ENCODE assay signal across 16 cellular contexts in the genomic region with DNA sequence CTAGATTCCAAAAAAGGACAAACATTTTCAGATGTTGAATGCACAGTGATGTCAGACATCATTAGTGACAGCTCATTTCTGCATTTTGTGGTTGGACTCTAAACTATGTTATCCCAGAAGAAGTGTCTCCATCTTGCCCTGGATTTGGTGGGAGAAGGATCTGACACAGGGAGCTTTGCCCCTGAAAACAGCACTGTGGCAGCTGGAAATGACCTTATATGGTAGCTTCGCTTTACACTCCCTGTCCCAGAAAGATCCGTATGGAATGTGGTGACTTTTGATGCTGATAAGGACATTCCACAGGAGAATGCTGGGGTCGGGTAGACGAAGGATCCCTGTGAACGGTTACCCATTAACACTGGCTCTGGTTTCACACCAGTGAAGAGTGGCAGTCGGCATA.
DNase-seq lines count a peak whose midpoint lies in the region; TF ChIP-seq lines count a peak whose summit lies in the region.
"Had no signal": no experiment of that assay in that cellular context is flagged by ENCODE, and none has a peak within 500 bp of the region (broad histone marks: within the 10 kb centered on the region; RNA-seq: fewer than 3 reads in every experiment).

No MANE protein-coding gene starts in this region.

- TF ChIP-seq CTCF in Caco-2 (IDR thresholded peaks at IDR 0.05; ENCODE audit: insufficient read depth in 1 of 2, low read depth in 1 of 2, low read length in 1 of 2, severe bottlenecking in 1 of 2, unreplicated experiment in 1 of 2) (no peak), fibroblast of lung (conservative IDR thresholded peaks at IDR 0.05 in 1 of 2, IDR thresholded peaks at IDR 0.05 in 1 of 2; ENCODE audit: low read depth in 1 of 2, low read length in 2 of 2) (no peak), mesothelial cell of epicardium (IDR thresholded peaks at IDR 0.05; ENCODE audit: unreplicated experiment) (no peak), breast epithelium (IDR thresholded peaks at IDR 0.05) (no peak)

- H3K27ac ChIP-seq in fibroblast of lung (ENCODE audit: insufficient read depth, low read length) (no peak overlapping the region), breast epithelium (no peak overlapping the region)
- H3K27ac ChIP-seq: heart right ventricle, uterus had no signal

- intact Hi-C loops in Caco-2 (cut with micrococcal nuclease; ENCODE audit: unreplicated experiment): loop anchor here (1.0 kb wide), 1 partner anchor 25 kb away; no protein-coding TSS in a partner anchor
- intact Hi-C loops in activated naive CD4-positive, alpha-beta T cell treated with anti-CD3 and anti-CD28 coated beads for 36 hours (cut with micrococcal nuclease): no loop called here
- intact Hi-C loops in breast epithelium (cut with DNase I; ENCODE audit: low total_unique reads): no loop called here

- no peak overlapping the region for H3K4me2 ChIP-seq in fibroblast of lung (ENCODE audit: extremely low read depth, insufficient read depth, low read length)

- H2AFZ ChIP-seq in fibroblast of lung (ENCODE audit: low read length): peak overlapping the region; percentile 4

- H3K4me3 ChIP-seq in Caco-2 (ENCODE audit: low read depth, low read length): no peak overlapping the region
- H3K4me3 ChIP-seq in fibroblast of lung (replicated peaks in 1 of 4; ENCODE audit: control extremely low read depth in 1 of 4, insufficient read depth in 1 of 4, low read depth in 3 of 4, low read length in 4 of 4): no peak overlapping the region
- no peak overlapping the region for H3K4me3 ChIP-seq in breast epithelium
- H3K4me3 ChIP-seq: heart right ventricle, uterus had no signal

- CTCF ChIA-PET in Caco-2 (lab: Charles Lee): interaction anchor here (0.7 to 1.5 kb wide), 5 partner anchors 26 to 87 kb away, joined by 3 to 9 read pairs (median 4); a partner anchor contains a TSS
- CTCF ChIA-PET in activated naive CD4-positive, alpha-beta T cell treated with anti-CD3 and anti-CD28 coated beads for 36 hours (lab: Charles Lee): no interaction called here
- CTCF ChIA-PET in activated CD4-positive, alpha-beta memory T cell treated with anti-CD3 and anti-CD28 coated beads, Interleukin-2, amount 10 ng/mL, durations not matched to agents 7 days and 5 days (lab: Charles Lee): no interaction called here

- H3K9me3 ChIP-seq in Caco-2: peaks cover 12% of the 10 kb centered on the region; the same call in 1 of the 2 replicates
- H3K9me3 ChIP-seq in fibroblast of lung (ENCODE audit: control insufficient read depth, insufficient read depth, low read depth, low read length): no peaks in the 10 kb centered on the region
- H3K9me3 ChIP-seq in breast epithelium: no peaks in the 10 kb centered on the region
- H3K9me3 ChIP-seq: heart right ventricle, uterus had no signal

- no peaks in the 10 kb centered on the region for H4K20me1 ChIP-seq in fibroblast of lung (ENCODE audit: control insufficient read depth, extremely low read depth, insufficient read depth, low read length)

- no peaks in the 10 kb centered on the region for H3K27me3 ChIP-seq in Caco-2 (replicated peaks; ENCODE audit: control insufficient read depth, insufficient read depth, low read length)
- H3K27me3 ChIP-seq in fibroblast of lung (ENCODE audit: control insufficient read depth, insufficient read depth, low read length): no peaks in the 10 kb centered on the region
- no peaks in the 10 kb centered on the region for H3K27me3 ChIP-seq in breast epithelium
- H3K27me3 ChIP-seq: uterus had no signal

- H3K4me3 Mint-ChIP-seq in Caco-2 (ENCODE audit: unreplicated experiment) (peak overlapping the region; percentile 42), mesothelial cell of epicardium (no peak overlapping the region)
- H3K4me3 Mint-ChIP-seq in activated naive CD4-positive, alpha-beta T cell treated with anti-CD3 and anti-CD28 coated beads for 36 hours: no peak overlapping the region
- H3K4me3 Mint-ChIP-seq in activated CD4-positive, alpha-beta memory T cell treated with anti-CD3 and anti-CD28 coated beads, Interleukin-2, amount 10 ng/mL, durations not matched to agents 7 days and 5 days: no peak overlapping the region
- H3K4me3 Mint-ChIP-seq: stimulated activated effector memory CD8-positive, alpha-beta T cell treated with anti-CD3 and anti-CD28 coated beads, Interleukin-12 subunit alpha, Interleukin-12 subunit beta, amount 100 ng/mL, for 72 hours had no signal

- BruUV-seq in Caco-2 (replicated peaks; lab: Mats Ljungman, UMichigan): no TSS peak

- POLR2A ChIA-PET in Caco-2 (lab: Charles Lee): interaction anchor here (0.6 to 1.2 kb wide), 3 partner anchors 26 to 87 kb away, joined by 3 to 5 read pairs (median 3); a partner anchor contains a TSS
- POLR2A ChIA-PET in activated CD4-positive, alpha-beta memory T cell treated with anti-CD3 and anti-CD28 coated beads, Interleukin-2, amount 10 ng/mL, durations not matched to agents 7 days and 5 days (lab: Charles Lee): no interaction called here

- H3K27me3 Mint-ChIP-seq in Caco-2 (ENCODE audit: insufficient read depth, unreplicated experiment): no peaks in the 10 kb centered on the region
- no peaks in the 10 kb centered on the region for H3K27me3 Mint-ChIP-seq in mesothelial cell of epicardium (ENCODE audit: low read depth)
- no peaks in the 10 kb centered on the region for H3K27me3 Mint-ChIP-seq in activated naive CD4-positive, alpha-beta T cell treated with anti-CD3 and anti-CD28 coated beads for 36 hours (ENCODE audit: low read depth)
- H3K27me3 Mint-ChIP-seq in activated CD4-positive, alpha-beta memory T cell treated with anti-CD3 and anti-CD28 coated beads, Interleukin-2, amount 10 ng/mL, durations not matched to agents 7 days and 5 days: peaks cover 7% of the 10 kb centered on the region

- H3K9me3 Mint-ChIP-seq in Caco-2 (ENCODE audit: unreplicated experiment) (peaks cover 20% of the 10 kb centered on the region), mesothelial cell of epicardium (peaks cover 5% of the 10 kb centered on the region)
- H3K9me3 Mint-ChIP-seq in activated naive CD4-positive, alpha-beta T cell treated with anti-CD3 and anti-CD28 coated beads for 36 hours: no peaks in the 10 kb centered on the region
- no peaks in the 10 kb centered on the region for H3K9me3 Mint-ChIP-seq in activated CD4-positive, alpha-beta memory T cell treated with anti-CD3 and anti-CD28 coated beads, Interleukin-2, amount 10 ng/mL, durations not matched to agents 7 days and 5 days
- H3K9me3 Mint-ChIP-seq: stimulated activated effector memory CD8-positive, alpha-beta T cell treated with anti-CD3 and anti-CD28 coated beads, Interleukin-12 subunit alpha, Interleukin-12 subunit beta, amount 100 ng/mL, for 72 hours had no signal

- H3K36me3 ChIP-seq in Caco-2 (ENCODE audit: control insufficient read depth, insufficient read depth, low read length): no peaks in the 10 kb centered on the region
- H3K36me3 ChIP-seq in fibroblast of lung (ENCODE audit: control insufficient read depth, insufficient read depth, low read length): no peaks in the 10 kb centered on the region
- no peaks in the 10 kb centered on the region for H3K36me3 ChIP-seq in breast epithelium
- H3K36me3 ChIP-seq: heart right ventricle, uterus had no signal

- DNase-seq in Caco-2: peak; percentile 81 to 93
- peak; percentile 77 for DNase-seq in M059J (ENCODE audit: low read depth)
- DNase-seq in fibroblast of lung (ENCODE audit: low read depth in 2 of 2): peak; percentile 50 to 84
- no peak for DNase-seq in mesothelial cell of epicardium (ENCODE audit: low spot score in 2 of 2, unreplicated experiment in 2 of 2)
- no peak for DNase-seq in activated naive CD4-positive, alpha-beta T cell treated with anti-CD3 and anti-CD28 coated beads for 36 hours
- DNase-seq in NCI-H2107 treated with DMSO at 0.1 percent for 48 hours (lab: John Stamatoyannopoulos, UW; ENCODE audit: unreplicated experiment): no peak
- no peak for DNase-seq in breast epithelium (ENCODE audit: low spot score in 2 of 2)
- no peak for DNase-seq in activated CD4-positive, alpha-beta memory T cell treated with anti-CD3 and anti-CD28 coated beads, Interleukin-2, amount 10 ng/mL, durations not matched to agents 7 days and 5 days
- DNase-seq: activated CD4-positive, alpha-beta T cell treated with anti-CD3 and anti-CD28 coated beads, Interleukin-2, amount 50 U/mL, for 1 hour; anterior cingulate cortex; heart right ventricle; NCI-H446; stimulated activated CD4-positive, alpha-beta T cell treated with anti-CD3 and anti-CD28 coated beads, Interleukin-2, amount 100 ng/mL, for 24 hours; T-helper 2 cell; uterus had no signal

- H3K27ac Mint-ChIP-seq in Caco-2 (ENCODE audit: unreplicated experiment): peak overlapping the region; percentile 95
- peak overlapping the region; percentile 48 for H3K27ac Mint-ChIP-seq in mesothelial cell of epicardium
- no peak overlapping the region for H3K27ac Mint-ChIP-seq in activated naive CD4-positive, alpha-beta T cell treated with anti-CD3 and anti-CD28 coated beads for 36 hours
- H3K27ac Mint-ChIP-seq in activated CD4-positive, alpha-beta memory T cell treated with anti-CD3 and anti-CD28 coated beads, Interleukin-2, amount 10 ng/mL, durations not matched to agents 7 days and 5 days: no peak overlapping the region
- H3K27ac Mint-ChIP-seq: stimulated activated effector memory CD8-positive, alpha-beta T cell treated with anti-CD3 and anti-CD28 coated beads, Interleukin-12 subunit alpha, Interleukin-12 subunit beta, amount 100 ng/mL, for 72 hours had no signal

- H3K4me1 Mint-ChIP-seq in Caco-2 (ENCODE audit: low read depth, unreplicated experiment): peaks cover 8% of the 10 kb centered on the region
- H3K4me1 Mint-ChIP-seq in mesothelial cell of epicardium: peaks cover 8% of the 10 kb centered on the region
- H3K4me1 Mint-ChIP-seq in activated naive CD4-positive, alpha-beta T cell treated with anti-CD3 and anti-CD28 coated beads for 36 hours (ENCODE audit: low read depth): peaks cover 5% of the 10 kb centered on the region
- H3K4me1 Mint-ChIP-seq in activated CD4-positive, alpha-beta memory T cell treated with anti-CD3 and anti-CD28 coated beads, Interleukin-2, amount 10 ng/mL, durations not matched to agents 7 days and 5 days: peaks cover under 1% of the 10 kb centered on the region
- H3K4me1 Mint-ChIP-seq: stimulated activated effector memory CD8-positive, alpha-beta T cell treated with anti-CD3 and anti-CD28 coated beads, Interleukin-12 subunit alpha, Interleukin-12 subunit beta, amount 100 ng/mL, for 72 hours had no signal

- H3K9ac ChIP-seq in fibroblast of lung (ENCODE audit: insufficient read depth, low read length): no peak overlapping the region

- H3K4me1 ChIP-seq in Caco-2 (peaks cover 22% of the 10 kb centered on the region), fibroblast of lung (ENCODE audit: control insufficient read depth, extremely low read depth, insufficient read depth, low read length) (no peaks in the 10 kb centered on the region), breast epithelium (no peaks in the 10 kb centered on the region)
- H3K4me1 ChIP-seq: heart right ventricle, uterus had no signal

- no peak for TF ChIP-seq POLR2A in breast epithelium (IDR thresholded peaks at IDR 0.05)

- H3K36me3 Mint-ChIP-seq in Caco-2 (ENCODE audit: insufficient read depth, unreplicated experiment) (peaks cover 9% of the 10 kb centered on the region), mesothelial cell of epicardium (no peaks in the 10 kb centered on the region)
- H3K36me3 Mint-ChIP-seq in activated naive CD4-positive, alpha-beta T cell treated with anti-CD3 and anti-CD28 coated beads for 36 hours (ENCODE audit: low read depth): no peaks in the 10 kb centered on the region
- no peaks in the 10 kb centered on the region for H3K36me3 Mint-ChIP-seq in activated CD4-positive, alpha-beta memory T cell treated with anti-CD3 and anti-CD28 coated beads, Interleukin-2, amount 10 ng/mL, durations not matched to agents 7 days and 5 days (ENCODE audit: low read depth)
- H3K36me3 Mint-ChIP-seq: stimulated activated effector memory CD8-positive, alpha-beta T cell treated with anti-CD3 and anti-CD28 coated beads, Interleukin-12 subunit alpha, Interleukin-12 subunit beta, amount 100 ng/mL, for 72 hours had no signal

- H3K79me2 ChIP-seq in fibroblast of lung (ENCODE audit: control insufficient read depth, insufficient read depth, low read length): no peaks in the 10 kb centered on the region

Comparison
In these comparisons a context has a peak if more than half of its experiments do, and no peak if none do; other contexts are left out.
1. DNase-seq: peak in Caco-2 (2 of 2), M059J (single experiment) and fibroblast of lung (2 of 2); none in mesothelial cell of epicardium (0 of 2), activated naive CD4-positive, alpha-beta T cell treated with anti-CD3 and anti-CD28 coated beads for 36 hours (single experiment), NCI-H2107 treated with DMSO at 0.1 percent for 48 hours (single experiment), breast epithelium (0 of 2) and activated CD4-positive, alpha-beta memory T cell treated with anti-CD3 and anti-CD28 coated beads, Interleukin-2, amount 10 ng/mL, durations not matched to agents 7 days and 5 days (single experiment).
2. H3K27ac Mint-ChIP-seq: peak in Caco-2 (single experiment) and mesothelial cell of epicardium (single experiment); none in activated naive CD4-positive, alpha-beta T cell treated with anti-CD3 and anti-CD28 coated beads for 36 hours (single experiment) and activated CD4-positive, alpha-beta memory T cell treated with anti-CD3 and anti-CD28 coated beads, Interleukin-2, amount 10 ng/mL, durations not matched to agents 7 days and 5 days (single experiment).